25 cellular contexts compared by ENCODE assay signal in genomic region chr20:45894797-45895196, GRCh38.
"Had no signal": no experiment of that assay in that cellular context is flagged by ENCODE, and none has a peak within 500 bp of the region (broad histone marks: within the 10 kb centered on the region; RNA-seq: fewer than 3 reads in every experiment).

No MANE protein-coding gene starts in this region.

- H3K27me3 ChIP-seq: Peyer's patch had no signal

- H3K4me3 Mint-ChIP-seq: activated CD4-positive, alpha-beta memory T cell treated with anti-CD3 and anti-CD28 coated beads for 36 hours; activated CD4-positive, alpha-beta T cell treated with anti-CD3 and anti-CD28 coated beads, Interleukin-2, amount 10 ng/mL, durations not matched to agents 7 days and 5 days; activated naive CD4-positive, alpha-beta T cell treated with anti-CD3 and anti-CD28 coated beads for 36 hours; activated naive CD8-positive, alpha-beta T cell; activated T-cell treated with anti-CD3 and anti-CD28 coated beads, Interleukin-2, amount 50 U/mL, for 4 hours had no signal

- H3K27me3 Mint-ChIP-seq: activated CD4-positive, alpha-beta memory T cell treated with anti-CD3 and anti-CD28 coated beads for 36 hours; activated CD4-positive, alpha-beta T cell treated with anti-CD3 and anti-CD28 coated beads, Interleukin-2, amount 10 ng/mL, durations not matched to agents 7 days and 5 days; activated naive CD8-positive, alpha-beta T cell; brain; central memory CD8-positive, alpha-beta T cell had no signal

- H3K9me3 ChIP-seq: Peyer's patch had no signal

- FAIRE-seq: astrocyte had no signal

- H3K27ac Mint-ChIP-seq: activated CD4-positive, alpha-beta memory T cell treated with anti-CD3 and anti-CD28 coated beads for 36 hours; activated CD4-positive, alpha-beta T cell treated with anti-CD3 and anti-CD28 coated beads, Interleukin-2, amount 10 ng/mL, durations not matched to agents 7 days and 5 days; activated naive CD4-positive, alpha-beta T cell treated with anti-CD3 and anti-CD28 coated beads for 36 hours; activated naive CD8-positive, alpha-beta T cell had no signal

- ATAC-seq: activated T-cell treated with anti-CD3 and anti-CD28 coated beads, Interleukin-2, amount 50 U/mL, for 4 hours had no signal

- H3K27ac ChIP-seq: Peyer's patch, VCaP had no signal

- DNase-seq: activated CD4-positive, alpha-beta memory T cell treated with anti-CD3 and anti-CD28 coated beads for 36 hours; activated CD4-positive, alpha-beta T cell treated with anti-CD3 and anti-CD28 coated beads, Interleukin-2, amount 10 ng/mL, durations not matched to agents 7 days and 5 days; activated CD4-positive, CD25-positive, alpha-beta regulatory T cell; activated CD8-positive, alpha-beta memory T cell treated with anti-CD3 and anti-CD28 coated beads for 24 hours; activated gamma-delta T cell; activated naive CD4-positive, alpha-beta T cell treated with anti-CD3 and anti-CD28 coated beads for 36 hours; activated T-cell treated with anti-CD3 and anti-CD28 coated beads, Interleukin-2, amount 50 U/mL, for 4 hours; amygdala; Karpas-422; MM.1S; NCI-H1105 treated with DMSO at 0.1 percent for 48 hours; NCI-H1436 treated with DMSO at 0.1 percent for 48 hours; NCI-H187; NCI-H2081; NCI-H510A treated with DMSO at 0.1 percent for 48 hours; NCI-H69; Peyer's patch; SHP77 treated with DMSO at 0.1 percent for 48 hours; T-helper 2 cell; T1000 had no signal

- H3K4me3 ChIP-seq: Peyer's patch had no signal

- H3K9me3 Mint-ChIP-seq: activated CD4-positive, alpha-beta memory T cell treated with anti-CD3 and anti-CD28 coated beads for 36 hours; activated CD4-positive, alpha-beta T cell treated with anti-CD3 and anti-CD28 coated beads, Interleukin-2, amount 10 ng/mL, durations not matched to agents 7 days and 5 days; activated naive CD4-positive, alpha-beta T cell treated with anti-CD3 and anti-CD28 coated beads for 36 hours; activated T-cell treated with anti-CD3 and anti-CD28 coated beads, Interleukin-2, amount 50 U/mL, for 4 hours; brain; central memory CD8-positive, alpha-beta T cell had no signal
